1 cellular context compared by ENCODE assay signal in the genomic region with DNA sequence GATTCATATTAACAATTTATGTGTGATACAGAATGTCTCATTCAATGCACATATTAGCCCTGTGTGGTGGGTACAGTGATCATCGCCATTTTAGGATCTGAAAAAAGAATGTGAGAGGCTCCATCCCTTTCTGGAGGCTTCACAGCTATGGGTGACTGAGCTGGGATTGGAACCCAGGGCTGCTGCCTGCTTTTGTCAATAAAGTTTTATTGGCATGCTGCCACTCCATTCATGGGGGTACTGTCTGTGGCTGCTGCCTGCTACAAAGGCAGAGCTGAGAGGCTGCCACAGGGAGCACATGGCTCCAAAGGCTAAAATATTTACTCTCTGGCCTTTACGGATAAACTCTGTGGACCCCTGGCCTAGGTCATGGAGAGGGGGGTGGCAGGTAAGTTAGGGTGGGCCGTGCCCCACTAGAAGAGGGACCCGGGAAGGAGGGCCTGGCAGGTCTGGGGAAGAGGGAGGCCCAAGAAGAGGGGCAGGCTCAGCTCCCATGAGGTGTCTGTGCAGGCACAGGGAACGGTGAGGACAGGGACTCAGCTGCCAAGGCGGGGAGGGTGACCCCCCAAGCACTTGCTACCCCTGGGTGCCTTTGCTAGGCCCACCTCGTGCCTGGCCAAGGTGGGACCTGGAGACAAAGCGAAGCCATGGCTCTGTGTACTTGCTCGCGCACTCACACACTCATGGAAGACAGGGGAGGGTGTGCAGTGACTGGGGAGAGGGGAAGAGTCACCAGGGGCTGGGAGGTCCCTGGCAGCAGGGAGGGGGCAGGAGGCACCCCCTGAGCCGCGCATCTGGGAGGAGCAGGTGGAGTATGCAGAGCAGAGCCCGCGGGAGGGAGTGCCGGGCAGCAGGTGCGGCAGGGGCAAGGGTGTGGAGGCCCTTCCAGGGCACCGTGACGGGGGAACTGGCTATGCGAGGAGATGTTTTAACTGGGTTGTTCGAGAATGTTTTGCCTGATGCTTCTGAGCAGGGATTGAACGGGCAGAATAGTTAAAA.
TF ChIP-seq lines count a peak whose summit lies in the region.

No MANE protein-coding gene starts in this region.

TF ChIP-seq in HepG2, 621 proteins besides CTCF, POLR2A, EP300 and RAD21 (continued from another document):
- TF ChIP-seq, protein P1, sequence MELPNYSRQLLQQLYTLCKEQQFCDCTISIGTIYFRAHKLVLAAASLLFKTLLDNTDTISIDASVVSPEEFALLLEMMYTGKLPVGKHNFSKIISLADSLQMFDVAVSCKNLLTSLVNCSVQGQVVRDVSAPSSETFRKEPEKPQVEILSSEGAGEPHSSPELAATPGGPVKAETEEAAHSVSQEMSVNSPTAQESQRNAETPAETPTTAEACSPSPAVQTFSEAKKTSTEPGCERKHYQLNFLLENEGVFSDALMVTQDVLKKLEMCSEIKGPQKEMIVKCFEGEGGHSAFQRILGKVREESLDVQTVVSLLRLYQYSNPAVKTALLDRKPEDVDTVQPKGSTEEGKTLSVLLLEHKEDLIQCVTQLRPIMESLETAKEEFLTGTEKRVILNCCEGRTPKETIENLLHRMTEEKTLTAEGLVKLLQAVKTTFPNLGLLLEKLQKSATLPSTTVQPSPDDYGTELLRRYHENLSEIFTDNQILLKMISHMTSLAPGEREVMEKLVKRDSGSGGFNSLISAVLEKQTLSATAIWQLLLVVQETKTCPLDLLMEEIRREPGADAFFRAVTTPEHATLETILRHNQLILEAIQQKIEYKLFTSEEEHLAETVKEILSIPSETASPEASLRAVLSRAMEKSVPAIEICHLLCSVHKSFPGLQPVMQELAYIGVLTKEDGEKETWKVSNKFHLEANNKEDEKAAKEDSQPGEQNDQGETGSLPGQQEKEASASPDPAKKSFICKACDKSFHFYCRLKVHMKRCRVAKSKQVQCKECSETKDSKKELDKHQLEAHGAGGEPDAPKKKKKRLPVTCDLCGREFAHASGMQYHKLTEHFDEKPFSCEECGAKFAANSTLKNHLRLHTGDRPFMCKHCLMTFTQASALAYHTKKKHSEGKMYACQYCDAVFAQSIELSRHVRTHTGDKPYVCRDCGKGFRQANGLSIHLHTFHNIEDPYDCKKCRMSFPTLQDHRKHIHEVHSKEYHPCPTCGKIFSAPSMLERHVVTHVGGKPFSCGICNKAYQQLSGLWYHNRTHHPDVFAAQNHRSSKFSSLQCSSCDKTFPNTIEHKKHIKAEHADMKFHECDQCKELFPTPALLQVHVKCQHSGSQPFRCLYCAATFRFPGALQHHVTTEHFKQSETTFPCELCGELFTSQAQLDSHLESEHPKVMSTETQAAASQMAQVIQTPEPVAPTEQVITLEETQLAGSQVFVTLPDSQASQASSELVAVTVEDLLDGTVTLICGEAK (IDR thresholded peaks at IDR 0.05), result no peak
- TF ChIP-seq, protein P1 (CRISPR knock-in tag; IDR thresholded peaks at IDR 0.05), result peak; percentile 99
TF ChIP-seq in HepG2: peak in this region for 1.
